18 cellular contexts compared by ENCODE assay signal in the genomic region with DNA sequence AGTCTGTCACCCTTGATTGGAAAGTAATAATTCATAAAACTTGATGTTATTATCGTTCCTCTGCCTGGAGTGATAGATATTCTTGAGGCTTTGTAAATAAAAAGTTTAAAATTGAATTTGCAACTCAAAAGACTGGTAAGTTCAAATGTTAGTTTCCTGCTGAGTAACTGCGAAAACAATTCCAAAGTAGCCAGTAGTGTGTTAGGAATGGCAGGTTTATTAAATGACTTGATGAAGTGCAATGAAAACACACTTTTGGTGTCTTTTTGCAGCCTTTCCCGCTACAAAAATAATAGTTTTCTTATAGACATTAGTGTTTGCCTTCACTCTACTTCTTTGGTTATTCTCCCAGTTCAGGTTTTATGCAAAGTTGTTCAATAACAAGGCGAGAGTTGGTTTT.
A peak's percentile ranks its signal among the peaks of the same experiment; 100 is the strongest.
DNase-seq lines count a peak whose midpoint lies in the region; ATAC-seq and TF ChIP-seq lines count a peak whose summit lies in the region.
"Had no signal": no experiment of that assay in that cellular context is flagged by ENCODE, and none has a peak within 500 bp of the region (broad histone marks: within the 10 kb centered on the region; RNA-seq: fewer than 3 reads in every experiment).

No MANE protein-coding gene starts in this region.

- no peak overlapping the region for H3K4me3 Mint-ChIP-seq in chondrocyte (ENCODE audit: unreplicated experiment)
- H3K4me3 Mint-ChIP-seq: B cell had no signal

- no peaks in the 10 kb centered on the region for H3K36me3 ChIP-seq in SK-N-SH (replicated peaks in 1 of 2; ENCODE audit: control insufficient read depth in 1 of 2, insufficient read depth in 2 of 2, low read length in 1 of 2)
- H3K36me3 ChIP-seq in neuron (ENCODE audit: insufficient read depth, low read length): no peaks in the 10 kb centered on the region

- CTCF ChIA-PET in SK-N-SH (lab: Yijun Ruan, JAX): no interaction called here

- H3K9ac ChIP-seq in SK-N-SH: no peak overlapping the region
- H3K9ac ChIP-seq: KMS-11 had no signal

- no peak for DNase-seq in SK-N-SH
- no peak for DNase-seq in chondrocyte (ENCODE audit: low spot score)
- DNase-seq in stimulated activated CD4-positive, alpha-beta T cell treated with anti-CD3 and anti-CD28 coated beads, Interleukin-15, amount 100 ng/mL, for 24 hours: no peak
- DNase-seq in NCI-H1092 (lab: John Stamatoyannopoulos, UW): no peak
- DNase-seq in NCI-H187 treated with DMSO at 0.1 percent for 48 hours (lab: John Stamatoyannopoulos, UW): no peak
- DNase-seq in stimulated activated CD4-positive, alpha-beta T cell treated with anti-CD3 and anti-CD28 coated beads, Interleukin-1b, Interleukin-23, amount 100 ng/mL, for 48 hours: no peak
- DNase-seq: DMS79 treated with DMSO at 0.1 percent for 48 hours, HFFc6, NCI-H1417 treated with DMSO at 0.1 percent for 48 hours, NCI-H1930, NCI-H226, NCI-H82, OCI-M1 had no signal

- H3F3A ChIP-seq in SK-N-SH (replicated peaks; ENCODE audit: insufficient read depth): no peaks in the 10 kb centered on the region

- no peaks in the 10 kb centered on the region for H3K79me2 ChIP-seq in SK-N-SH (ENCODE audit: insufficient read depth)

- H3K27me3 ChIP-seq in SK-N-SH (ENCODE audit: insufficient read depth): no peaks in the 10 kb centered on the region
- H3K27me3 ChIP-seq in neuron (ENCODE audit: insufficient read depth, low read length): no peaks in the 10 kb centered on the region

- H3K27ac Mint-ChIP-seq in chondrocyte (ENCODE audit: unreplicated experiment): peak overlapping the region; percentile 97
- H3K27ac Mint-ChIP-seq: B cell, HFFc6 had no signal

- no peaks in the 10 kb centered on the region for H4K20me1 ChIP-seq in SK-N-SH (ENCODE audit: insufficient read depth)

- no peaks in the 10 kb centered on the region for H3K9me3 ChIP-seq in SK-N-SH
- no peaks in the 10 kb centered on the region for H3K9me3 ChIP-seq in neuron (ENCODE audit: low read length)

- no peaks in the 10 kb centered on the region for H3K36me3 Mint-ChIP-seq in chondrocyte (ENCODE audit: low read depth)

- no peak for TF ChIP-seq EP300 in SK-N-SH (IDR thresholded peaks at IDR 0.05; ENCODE audit: borderline replicate concordance in 1 of 2, low read depth in 1 of 2, low read length in 1 of 2)

- peaks cover 37% of the 10 kb centered on the region for H3K4me1 Mint-ChIP-seq in chondrocyte (ENCODE audit: low read depth)

- no peaks in the 10 kb centered on the region for H3K27me3 Mint-ChIP-seq in chondrocyte (ENCODE audit: low read depth)
- H3K27me3 Mint-ChIP-seq: B cell had no signal

- POLR2A ChIA-PET in SK-N-SH (lab: Yijun Ruan, JAX): no interaction called here

- H3K27ac ChIP-seq in SK-N-SH (ENCODE audit: low read depth in 2 of 2, low read length in 1 of 2): no peak overlapping the region
- H3K27ac ChIP-seq: 22Rv1, KMS-11 had no signal

- H3K4me3 ChIP-seq in SK-N-SH (ENCODE audit: low read depth in 2 of 2, low read length in 1 of 2): no peak overlapping the region
- H3K4me3 ChIP-seq in neuron (ENCODE audit: low read length): no peak overlapping the region

- no peak overlapping the region for H3K4me2 ChIP-seq in SK-N-SH
- H3K4me2 ChIP-seq: KMS-11 had no signal

- WGBS in SK-N-SH (ENCODE audit: low lambda C conversion rate): 72% methylated on average over 4 of the region's 4 CpGs

- H3K9me2 ChIP-seq in SK-N-SH: no peaks in the 10 kb centered on the region

- TF ChIP-seq CTCF in SK-N-SH (IDR thresholded peaks at IDR 0.05): no peak
- no peak for TF ChIP-seq CTCF in chondrocyte (IDR thresholded peaks at IDR 0.05)

- ATAC-seq in SK-N-SH treated with all-trans-retinoic acid at 6 μM for 48 hours: no peak

- no peak for TF ChIP-seq RAD21 in SK-N-SH (IDR thresholded peaks at IDR 0.05; ENCODE audit: low read length)

- H3K4me1 ChIP-seq in SK-N-SH (ENCODE audit: control insufficient read depth in 1 of 2, insufficient read depth in 2 of 2, low read depth in 1 of 2, low read length in 1 of 2): no peaks in the 10 kb centered on the region
- peaks cover 13% of the 10 kb centered on the region for H3K4me1 ChIP-seq in neuron (ENCODE audit: insufficient read depth, low read length)

- peaks cover under 1% of the 10 kb centered on the region for H3K9me3 Mint-ChIP-seq in chondrocyte (ENCODE audit: low read depth)
- H3K9me3 Mint-ChIP-seq: HFFc6 had no signal

- peak overlapping the region; percentile 35; the same call in 1 of the 2 replicates for H2AFZ ChIP-seq in SK-N-SH (ENCODE audit: low read depth)
- peak overlapping the region; percentile 63 for H2AFZ ChIP-seq in neuron (ENCODE audit: low read depth, low read length)

TF ChIP-seq in SK-N-SH, 30 proteins besides CTCF, POLR2A, EP300 and RAD21 (continues in another document):
- TF ChIP-seq RXRA (IDR thresholded peaks at IDR 0.05; ENCODE audit: borderline replicate concordance, low read depth) (no peak), GABPA (IDR thresholded peaks at IDR 0.05; ENCODE audit: low read depth) (no peak), POLR2AphosphoS5 (IDR thresholded peaks at IDR 0.05; ENCODE audit: low read depth, low read length) (no peak), TCF12 (IDR thresholded peaks at IDR 0.05) (no peak), FOXM1 (IDR thresholded peaks at IDR 0.05; ENCODE audit: low read depth) (no peak)
- TF ChIP-seq, protein P1, sequence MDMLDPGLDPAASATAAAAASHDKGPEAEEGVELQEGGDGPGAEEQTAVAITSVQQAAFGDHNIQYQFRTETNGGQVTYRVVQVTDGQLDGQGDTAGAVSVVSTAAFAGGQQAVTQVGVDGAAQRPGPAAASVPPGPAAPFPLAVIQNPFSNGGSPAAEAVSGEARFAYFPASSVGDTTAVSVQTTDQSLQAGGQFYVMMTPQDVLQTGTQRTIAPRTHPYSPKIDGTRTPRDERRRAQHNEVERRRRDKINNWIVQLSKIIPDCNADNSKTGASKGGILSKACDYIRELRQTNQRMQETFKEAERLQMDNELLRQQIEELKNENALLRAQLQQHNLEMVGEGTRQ (IDR thresholded peaks at IDR 0.05; ENCODE audit: borderline replicate concordance, low read depth, low read length): no peak
- TF ChIP-seq, protein P2, sequence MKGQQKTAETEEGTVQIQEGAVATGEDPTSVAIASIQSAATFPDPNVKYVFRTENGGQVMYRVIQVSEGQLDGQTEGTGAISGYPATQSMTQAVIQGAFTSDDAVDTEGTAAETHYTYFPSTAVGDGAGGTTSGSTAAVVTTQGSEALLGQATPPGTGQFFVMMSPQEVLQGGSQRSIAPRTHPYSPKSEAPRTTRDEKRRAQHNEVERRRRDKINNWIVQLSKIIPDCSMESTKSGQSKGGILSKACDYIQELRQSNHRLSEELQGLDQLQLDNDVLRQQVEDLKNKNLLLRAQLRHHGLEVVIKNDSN (IDR thresholded peaks at IDR 0.05; ENCODE audit: borderline replicate concordance, low read depth): no peak
- TF ChIP-seq, protein P3, sequence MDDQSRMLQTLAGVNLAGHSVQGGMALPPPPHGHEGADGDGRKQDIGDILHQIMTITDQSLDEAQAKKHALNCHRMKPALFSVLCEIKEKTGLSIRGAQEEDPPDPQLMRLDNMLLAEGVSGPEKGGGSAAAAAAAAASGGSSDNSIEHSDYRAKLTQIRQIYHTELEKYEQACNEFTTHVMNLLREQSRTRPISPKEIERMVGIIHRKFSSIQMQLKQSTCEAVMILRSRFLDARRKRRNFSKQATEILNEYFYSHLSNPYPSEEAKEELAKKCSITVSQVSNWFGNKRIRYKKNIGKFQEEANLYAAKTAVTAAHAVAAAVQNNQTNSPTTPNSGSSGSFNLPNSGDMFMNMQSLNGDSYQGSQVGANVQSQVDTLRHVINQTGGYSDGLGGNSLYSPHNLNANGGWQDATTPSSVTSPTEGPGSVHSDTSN (IDR thresholded peaks at IDR 0.05): no peak

TF ChIP-seq in SK-N-SH treated with all-trans-retinoic acid at 6 μM for 48 hours, 23 proteins besides CTCF, POLR2A, EP300 and RAD21:
- TF ChIP-seq ZNF8 (CRISPR knock-in tag; IDR thresholded peaks at IDR 0.05) (no peak), ZFP3 (CRISPR knock-in tag; IDR thresholded peaks at IDR 0.05) (no peak), SNAI2 (CRISPR knock-in tag; IDR thresholded peaks at IDR 0.05) (no peak), PPARA (CRISPR knock-in tag; IDR thresholded peaks at IDR 0.05; ENCODE audit: borderline replicate concordance) (no peak), ARNTL (CRISPR knock-in tag; IDR thresholded peaks at IDR 0.05; ENCODE audit: borderline replicate concordance, low read depth) (no peak), BACH2 (CRISPR knock-in tag; IDR thresholded peaks at IDR 0.05; ENCODE audit: borderline replicate concordance) (no peak), ZNF70 (CRISPR knock-in tag; IDR thresholded peaks at IDR 0.05) (no peak), CSDC2 (CRISPR knock-in tag; IDR thresholded peaks at IDR 0.05) (no peak), ZNF565 (CRISPR knock-in tag; conservative IDR thresholded peaks at IDR 0.05; ENCODE audit: low read depth) (no peak), ESRRG (CRISPR knock-in tag; IDR thresholded peaks at IDR 0.05) (no peak)
- TF ChIP-seq, protein P4, sequence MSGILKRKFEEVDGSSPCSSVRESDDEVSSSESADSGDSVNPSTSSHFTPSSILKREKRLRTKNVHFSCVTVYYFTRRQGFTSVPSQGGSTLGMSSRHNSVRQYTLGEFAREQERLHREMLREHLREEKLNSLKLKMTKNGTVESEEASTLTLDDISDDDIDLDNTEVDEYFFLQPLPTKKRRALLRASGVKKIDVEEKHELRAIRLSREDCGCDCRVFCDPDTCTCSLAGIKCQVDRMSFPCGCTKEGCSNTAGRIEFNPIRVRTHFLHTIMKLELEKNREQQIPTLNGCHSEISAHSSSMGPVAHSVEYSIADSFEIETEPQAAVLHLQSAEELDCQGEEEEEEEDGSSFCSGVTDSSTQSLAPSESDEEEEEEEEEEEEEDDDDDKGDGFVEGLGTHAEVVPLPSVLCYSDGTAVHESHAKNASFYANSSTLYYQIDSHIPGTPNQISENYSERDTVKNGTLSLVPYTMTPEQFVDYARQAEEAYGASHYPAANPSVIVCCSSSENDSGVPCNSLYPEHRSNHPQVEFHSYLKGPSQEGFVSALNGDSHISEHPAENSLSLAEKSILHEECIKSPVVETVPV (CRISPR knock-in tag; IDR thresholded peaks at IDR 0.05): no peak
